Comparison of ENCODE assay signal across 21 cellular contexts in the genomic region with DNA sequence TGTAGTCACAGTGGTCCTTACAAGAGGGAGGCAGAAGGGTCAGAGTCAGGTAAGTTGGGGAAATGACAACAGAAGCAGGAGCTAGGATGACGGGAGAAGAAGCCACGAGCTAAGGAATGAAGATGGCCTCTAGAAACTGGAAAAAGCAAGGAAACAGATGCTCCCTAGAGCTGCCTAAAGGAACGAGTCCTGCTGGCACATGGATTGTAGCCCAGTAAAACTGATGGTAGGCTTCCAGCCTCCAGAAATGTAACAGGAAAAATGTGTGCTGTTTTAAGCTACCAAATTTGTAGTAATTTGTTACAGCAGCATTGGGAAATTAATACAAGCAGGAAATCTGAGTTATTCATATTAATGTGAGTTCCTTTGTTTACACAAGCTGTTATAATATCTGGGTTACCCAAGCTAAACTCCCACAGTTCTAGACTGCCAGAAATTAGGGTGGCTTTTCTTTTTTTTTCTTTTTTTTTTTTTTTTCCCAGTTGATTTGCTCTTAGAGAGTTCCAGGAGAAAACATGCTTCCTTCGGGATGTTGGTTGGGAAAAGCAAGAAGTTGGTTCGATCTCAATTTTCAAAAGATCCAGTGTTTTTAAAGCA.
"Had no signal": no experiment of that assay in that cellular context is flagged by ENCODE, and none has a peak within 500 bp of the region (broad histone marks: within the 10 kb centered on the region; RNA-seq: fewer than 3 reads in every experiment).

No MANE protein-coding gene starts in this region.

- H3K4me3 ChIP-seq: SJCRH30 had no signal

- H3K4me1 ChIP-seq: SJCRH30 had no signal

- H3K4me2 ChIP-seq: SK-N-SH had no signal

- H3K9ac ChIP-seq: SK-N-SH had no signal

- H3K27me3 ChIP-seq: SJCRH30 had no signal

- H3K36me3 ChIP-seq: SJCRH30 had no signal

- H3K27ac ChIP-seq: SJCRH30, VCaP had no signal

- DNase-seq: activated CD4-positive, CD25-positive, alpha-beta regulatory T cell; activated CD8-positive, alpha-beta memory T cell treated with anti-CD3 and anti-CD28 coated beads, Interleukin-2, amount 50 U/mL, for 4 hours; activated CD8-positive, alpha-beta T cell treated with anti-CD3 and anti-CD28 coated beads for 36 hours; activated gamma-delta T cell treated with Interleukin-2 at 50 U/mL for 16 hours; activated naive CD4-positive, alpha-beta T cell treated with anti-CD3 and anti-CD28 coated beads, Interleukin-2, amount 10 ng/mL, durations not matched to agents 7 days and 5 days; activated naive CD8-positive, alpha-beta T cell treated with anti-CD3 and anti-CD28 coated beads for 36 hours; activated T-cell treated with anti-CD3 and anti-CD28 coated beads, Interleukin-2, amount 50 U/mL, for 72 hours; KG1; NCI-H1048; NCI-H146; NCI-H187 treated with DMSO at 0.1 percent for 48 hours; NCI-H2081 treated with DMSO at 0.1 percent for 48 hours; NCI-H2171 treated with DMSO at 0.1 percent for 48 hours; NCI-H226; NCI-H510A; NCI-H526 treated with DMSO at 0.1 percent for 48 hours; Right ventricle myocardium superior; SJCRH30; SK-N-SH; T-helper 1 cell had no signal

- H3K9me3 ChIP-seq: SJCRH30, SK-N-SH had no signal

- ATAC-seq: activated CD8-positive, alpha-beta T cell treated with anti-CD3 and anti-CD28 coated beads for 36 hours; activated T-cell treated with anti-CD3 and anti-CD28 coated beads, Interleukin-2, amount 50 U/mL, for 72 hours had no signal
